In the genomic region with DNA sequence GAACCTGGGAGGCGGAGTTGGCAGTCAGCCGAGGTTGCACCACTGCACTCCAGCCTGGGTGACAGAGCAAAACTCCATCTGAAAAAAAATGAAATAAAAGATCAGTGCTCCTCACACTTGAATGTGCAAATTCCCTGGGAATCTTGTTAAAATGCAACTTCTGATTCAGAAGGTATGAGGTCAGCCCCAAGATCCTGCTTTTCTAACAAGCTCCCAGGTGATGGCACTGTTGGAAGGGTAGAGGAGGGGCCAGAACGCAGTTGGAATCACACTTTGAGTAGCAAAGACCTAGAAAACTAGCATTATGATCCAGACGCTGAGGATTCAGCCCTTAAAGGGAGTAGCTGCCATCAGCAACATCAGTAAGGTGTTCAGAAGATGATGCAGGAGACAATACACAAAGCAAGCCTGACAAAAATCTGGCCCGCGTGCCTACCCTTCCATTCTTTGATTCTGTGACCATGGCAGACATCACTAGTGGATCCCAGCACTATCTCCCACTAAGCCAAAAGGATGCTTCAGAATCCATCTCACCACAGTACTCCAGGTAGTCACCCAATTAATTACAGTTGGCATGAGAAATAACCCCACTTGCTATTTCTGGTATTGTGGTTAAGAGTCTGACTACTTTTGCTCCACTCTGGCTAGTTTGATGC, we compare ENCODE assay signal across 20 cellular contexts. TPM values are rescaled to one million over a fixed set of nuclear protein-coding genes. Genes with fewer than 3 reads are reported as not detected.
DNase-seq lines count a peak whose midpoint lies in the region; ATAC-seq and TF ChIP-seq lines count a peak whose summit lies in the region.
"Had no signal": no experiment of that assay in that cellular context is flagged by ENCODE, and none has a peak within 500 bp of the region (broad histone marks: within the 10 kb centered on the region; RNA-seq: fewer than 3 reads in every experiment).

No MANE protein-coding gene starts in this region.

- intact Hi-C loops in left ventricle myocardium inferior (cut with micrococcal nuclease) = no loop called here

- H3K27ac ChIP-seq in BLaER1 = no peak overlapping the region
- H3K27ac ChIP-seq in left ventricle myocardium inferior (replicated peaks) = no peak overlapping the region
- H3K27ac ChIP-seq: body of pancreas, neutrophil, SK-N-MC had no signal

- H3K9ac ChIP-seq in BLaER1 = no peak overlapping the region

- H3K4me3 ChIP-seq in BLaER1 (no peak overlapping the region), left ventricle myocardium inferior (no peak overlapping the region)
- H3K4me3 ChIP-seq: body of pancreas, SK-N-MC had no signal

- TF ChIP-seq CTCF in left ventricle myocardium inferior (IDR thresholded peaks at IDR 0.05; ENCODE audit: borderline replicate concordance) = no peak

- H3K4me2 ChIP-seq in BLaER1 = peak overlapping the region; percentile 42; the same call in 1 of the 2 replicates

- no peaks in the 10 kb centered on the region for H3K27me3 ChIP-seq in BLaER1
- H3K27me3 ChIP-seq in left ventricle myocardium inferior (ENCODE audit: low read depth) = peaks cover 43% of the 10 kb centered on the region
- H3K27me3 ChIP-seq: body of pancreas had no signal

- ATAC-seq in HG02610 (IDR thresholded peaks at IDR 0.05; ENCODE audit: unreplicated experiment) = no peak
- no peak for ATAC-seq in GM19328 (IDR thresholded peaks at IDR 0.05; ENCODE audit: unreplicated experiment)
- ATAC-seq in GM21786 (IDR thresholded peaks at IDR 0.05; ENCODE audit: unreplicated experiment) = no peak
- ATAC-seq: activated CD4-positive, alpha-beta T cell treated with anti-CD3 and anti-CD28 coated beads for 36 hours; body of pancreas had no signal

- H3K9me3 ChIP-seq in BLaER1 = no peaks in the 10 kb centered on the region
- H3K9me3 ChIP-seq in left ventricle myocardium inferior (replicated peaks) = no peaks in the 10 kb centered on the region
- H3K9me3 ChIP-seq: body of pancreas, neutrophil had no signal

- no peaks in the 10 kb centered on the region for H4K20me1 ChIP-seq in BLaER1

- H3K4me1 ChIP-seq in BLaER1 (peaks cover 44% of the 10 kb centered on the region), left ventricle myocardium inferior (no peaks in the 10 kb centered on the region)

- H3K36me3 ChIP-seq in BLaER1 = no peaks in the 10 kb centered on the region
- H3K36me3 ChIP-seq in left ventricle myocardium inferior = no peaks in the 10 kb centered on the region
- H3K36me3 ChIP-seq: neutrophil had no signal

- DNase-seq in HK-2 (ENCODE audit: unreplicated experiment) (peak; percentile 42), amniotic epithelial cell (ENCODE audit: low read depth) (peak; percentile 37), kidney glomerular epithelial cell (lab: John Stamatoyannopoulos, UW) (peak; percentile 8), left ventricle myocardium inferior (no peak)
- DNase-seq: activated CD4-positive, alpha-beta T cell treated with anti-CD3 and anti-CD28 coated beads for 36 hours; activated naive CD4-positive, alpha-beta T cell treated with anti-CD3 and anti-CD28 coated beads for 36 hours; body of pancreas; C1 segment of cervical spinal cord; NCI-H1436 treated with DMSO at 0.1 percent for 48 hours; NCI-H510A; stimulated activated CD4-positive, alpha-beta T cell treated with anti-CD3 and anti-CD28 coated beads, Interleukin-4, amount 100 ng/mL, for 24 hours; stimulated activated CD8-positive, alpha-beta memory T cell treated with anti-CD3 and anti-CD28 coated beads, Interleukin-4, amount 100 ng/mL, for 48 hours; T-helper 9 cell had no signal

RNA-seq across cellular contexts. Expression of gene MEIOC, which starts 33.1 kb away (rescaled TPM):
- total RNA-seq in left ventricle myocardium inferior = not detected
- total RNA-seq: body of pancreas, mononuclear cell had no signal
